ENCODE assay signal across 8 cellular contexts in genomic region chr2:96554293-96555145, GRCh38. TPM values are rescaled to one million over a fixed set of nuclear protein-coding genes. Genes with fewer than 3 reads are reported as not detected.
DNase-seq lines count a peak whose midpoint lies in the region; ATAC-seq, FAIRE-seq and TF ChIP-seq lines count a peak whose summit lies in the region.

No MANE protein-coding gene starts in this region.

- peak; percentile 67 for FAIRE-seq in HepG2 (lab: Jason Lieb, UNC)

- H3K4me3 Mint-ChIP-seq in activated CD4-positive, alpha-beta T cell treated with anti-CD3 and anti-CD28 coated beads for 36 hours, result peak overlapping the region; percentile 32
- no peak overlapping the region for H3K4me3 Mint-ChIP-seq in chondrocyte (ENCODE audit: unreplicated experiment)

- no peaks in the 10 kb centered on the region for H3K9me3 Mint-ChIP-seq in activated CD4-positive, alpha-beta T cell treated with anti-CD3 and anti-CD28 coated beads for 36 hours (ENCODE audit: low read depth)
- no peaks in the 10 kb centered on the region for H3K9me3 Mint-ChIP-seq in chondrocyte (ENCODE audit: low read depth)

- BruUV-seq in HepG2 (replicated peaks; lab: Mats Ljungman, UMichigan), result no TSS peak

- peak in 11 of 14 donors; percentile 10 to 71 (median 24) for DNase-seq in C1 segment of cervical spinal cord (lab: John Stamatoyannopoulos, UW)
- DNase-seq in GM19238 (ENCODE audit: insufficient read length, low spot score), result peak; percentile 63
- peak; percentile 54 for DNase-seq in NCI-H1694 treated with DMSO at 0.1 percent for 48 hours (lab: John Stamatoyannopoulos, UW)
- peak; percentile 86 for DNase-seq in activated CD4-positive, alpha-beta T cell treated with anti-CD3 and anti-CD28 coated beads for 36 hours
- DNase-seq in chondrocyte (ENCODE audit: low spot score), result peak; percentile 81
- DNase-seq in HepG2 (ENCODE audit: low spot score), result peak; percentile 44
- peak in 2 of 3 experiments; percentile 44 to 53 for DNase-seq in stimulated activated CD4-positive, alpha-beta T cell treated with anti-CD3 and anti-CD28 coated beads, TNF-alpha, amount 100 ng/mL, for 4 hours (ENCODE audit: low read depth in 3 of 3)
- no peak for DNase-seq in NCI-H2107 (lab: John Stamatoyannopoulos, UW)

- H4K20me1 ChIP-seq in HepG2 (ENCODE audit: insufficient read depth, low read length), result no peaks in the 10 kb centered on the region

- H3K4me2 ChIP-seq in HepG2 (ENCODE audit: low read depth, low read length), result peak overlapping the region; percentile 95

- peak; percentile 42 for ATAC-seq in activated CD4-positive, alpha-beta T cell treated with anti-CD3 and anti-CD28 coated beads for 36 hours
- ATAC-seq in HepG2, result peak; percentile 31

- TF ChIP-seq RAD21 in HepG2 (CRISPR knock-in tag; IDR thresholded peaks at IDR 0.05), result peak; percentile 87

- WGBS in HepG2 (ENCODE audit: low lambda C conversion rate), result 60% methylated on average over 29 of the region's 35 CpGs

- no peak for TF ChIP-seq POLR2A in HepG2 (IDR thresholded peaks at IDR 0.05; ENCODE audit: insufficient read depth in 1 of 2, low read depth in 2 of 2, low read length in 2 of 2)

- H3K27ac ChIP-seq in HepG2 (ENCODE audit: extremely low read length, insufficient read depth, low read length), result no peak overlapping the region

- no peak for TF ChIP-seq EP300 in HepG2 (IDR thresholded peaks at IDR 0.05; ENCODE audit: low read depth in 2 of 2, low read length in 2 of 2)
- peak; percentile 29; the same call in 1 of the 2 replicates for TF ChIP-seq EP300 in HepG2 (CRISPR knock-in tag; IDR thresholded peaks at IDR 0.05; ENCODE audit: borderline replicate concordance)

- POLR2A ChIA-PET in activated CD4-positive, alpha-beta T cell treated with anti-CD3 and anti-CD28 coated beads for 36 hours (lab: Charles Lee), result interaction anchor here (0.5 to 6.5 kb wide), 11 partner anchors 10 to 350 kb away, joined by 3 to 58 read pairs (median 5); partner anchors contain the start of gene ARID5A
- POLR2A ChIA-PET in HepG2 (lab: Yijun Ruan, JAX), result interaction anchor here (1.0 to 1.6 kb wide), 3 partner anchors 83 to 346 kb away, joined by 3 to 4 read pairs (median 3); partner anchors contain the start of genes CNNM3 and STARD7

- intact Hi-C loops in activated CD4-positive, alpha-beta T cell treated with anti-CD3 and anti-CD28 coated beads for 36 hours (cut with DNase I, micrococcal nuclease), result loop anchor here (1.0 to 5.0 kb wide), 7 partner anchors 15 to 147 kb away; no protein-coding TSS in a partner anchor
- intact Hi-C loops in HepG2 (cut with micrococcal nuclease; ENCODE audit: unreplicated experiment), result loop anchor here (1.0 to 5.0 kb wide), 3 partner anchors 48 to 406 kb away; no protein-coding TSS in a partner anchor

- TF ChIP-seq CTCF in chondrocyte (IDR thresholded peaks at IDR 0.05), result peak; percentile 97
- peak; percentile 97 for TF ChIP-seq CTCF in HepG2 (CRISPR knock-in tag; IDR thresholded peaks at IDR 0.05)

- CTCF ChIA-PET in activated CD4-positive, alpha-beta T cell treated with anti-CD3 and anti-CD28 coated beads for 36 hours (lab: Charles Lee), result interaction anchor here (0.5 to 6.8 kb wide), 30 partner anchors 12 to 249 kb away, joined by 3 to 95 read pairs (median 4); partner anchors contain the start of genes ARID5A and SNRNP200
- CTCF ChIA-PET in HepG2 (lab: Yijun Ruan, JAX; ENCODE audit: low intra/inter-chr PET ratio, low total read pairs), result no interaction called here

- H3K79me2 ChIP-seq in HepG2 (ENCODE audit: insufficient read depth, low read length), result no peaks in the 10 kb centered on the region

- peak overlapping the region; percentile 25 to 67 (median 29); a peak in 3 of 6 replicates for H3K4me3 ChIP-seq in HepG2 (replicated peaks in 1 of 3; ENCODE audit: insufficient read depth in 1 of 3, low read depth in 2 of 3, low read length in 3 of 3)

- H3K36me3 Mint-ChIP-seq in activated CD4-positive, alpha-beta T cell treated with anti-CD3 and anti-CD28 coated beads for 36 hours (ENCODE audit: low read depth), result peaks cover 17% of the 10 kb centered on the region
- peaks cover 2% of the 10 kb centered on the region for H3K36me3 Mint-ChIP-seq in chondrocyte (ENCODE audit: low read depth)

- H3K4me1 Mint-ChIP-seq in activated CD4-positive, alpha-beta T cell treated with anti-CD3 and anti-CD28 coated beads for 36 hours, result peaks cover 29% of the 10 kb centered on the region
- H3K4me1 Mint-ChIP-seq in chondrocyte (ENCODE audit: low read depth), result peaks cover 5% of the 10 kb centered on the region

- H3K27ac Mint-ChIP-seq in activated CD4-positive, alpha-beta T cell treated with anti-CD3 and anti-CD28 coated beads for 36 hours, result peak overlapping the region; percentile 75
- H3K27ac Mint-ChIP-seq in chondrocyte (ENCODE audit: unreplicated experiment), result no peak overlapping the region

- peaks cover 69% of the 10 kb centered on the region for H3K4me1 ChIP-seq in HepG2 (ENCODE audit: insufficient read depth, low read length)

- no peaks in the 10 kb centered on the region for H3K9me3 ChIP-seq in HepG2 (ENCODE audit: low read length)

- peak overlapping the region; percentile 22; the same call in 1 of the 2 replicates for H3K9ac ChIP-seq in HepG2 (ENCODE audit: insufficient read depth, low read depth, low read length)

- no peaks in the 10 kb centered on the region for H3K36me3 ChIP-seq in HepG2 (replicated peaks in 1 of 2; ENCODE audit: control insufficient read depth in 1 of 2, insufficient read depth in 2 of 2, low read length in 2 of 2)

- H2AFZ ChIP-seq in HepG2 (ENCODE audit: low read length), result no peak overlapping the region

- H3K27me3 Mint-ChIP-seq in activated CD4-positive, alpha-beta T cell treated with anti-CD3 and anti-CD28 coated beads for 36 hours, result no peaks in the 10 kb centered on the region
- H3K27me3 Mint-ChIP-seq in chondrocyte (ENCODE audit: low read depth), result no peaks in the 10 kb centered on the region

- in situ Hi-C loops in HepG2 (cut with HindIII; ENCODE audit: extremely low pct_ligation_motif_present, low pct_unique_long_range_greater_than_20kb), result no loop called here

- H3K27me3 ChIP-seq in HepG2 (ENCODE audit: control insufficient read depth in 1 of 2, insufficient read depth in 2 of 2, low read length in 2 of 2), result no peaks in the 10 kb centered on the region

RNA-seq across cellular contexts. Expression of gene ARID5A, which starts 18.0 kb away (rescaled TPM):
- 100 to 1,000 TPM; 179 to 191 TPM for total RNA-seq in activated CD4-positive, alpha-beta T cell treated with anti-CD3 and anti-CD28 coated beads for 36 hours
- total RNA-seq in chondrocyte (7.5 to 14.4 TPM (median 12.9 TPM) in 3 replicates), HepG2 (2016; rRNA removed; fragmentation: Illumina TruSeq; extraction: Trizol) (8.0 and 9.5 TPM in 2 replicates)
- 2.9 and 3.5 TPM in 2 replicates for total RNA-seq in HepG2 (2016; cell fraction: cytosol; rRNA removed; fragmentation: Illumina TruSeq; extraction: Trizol; ENCODE audit: low read depth)
- total RNA-seq in HepG2 (2016; cell fraction: insoluble cytoplasmic fraction; rRNA removed; fragmentation: Illumina TruSeq; extraction: Trizol), result 8.1 and 9.8 TPM in 2 replicates
- total RNA-seq in HepG2 (2016; cell fraction: membrane; rRNA removed; fragmentation: Illumina TruSeq; extraction: Trizol), result 6.9 and 8.7 TPM in 2 replicates
- total RNA-seq in HepG2 (2016; cell fraction: nucleus; rRNA removed; fragmentation: Illumina TruSeq; extraction: Trizol), result 7.0 and 7.5 TPM in 2 replicates
- polyA plus RNA-seq in HepG2 (2011; rRNA removed), result 6.0 and 7.4 TPM in 2 replicates
- 3.4 and 7.0 TPM in 2 replicates for polyA plus RNA-seq in HepG2 (2011; cell fraction: cytosol; rRNA removed)
- 11.9 and 13.3 TPM in 2 replicates for polyA plus RNA-seq in HepG2 (2011; cell fraction: nucleus; rRNA removed)
- 4.7 and 5.3 TPM in 2 replicates for polyA plus RNA-seq in HepG2 (2012)
- 3.1 and 4.1 TPM in 2 replicates for polyA plus RNA-seq in HepG2 (2016; cell fraction: cytosol; fragmentation: Illumina TruSeq; extraction: Trizol; ENCODE audit: low read depth)
- polyA plus RNA-seq in HepG2 (2016; cell fraction: insoluble cytoplasmic fraction; fragmentation: Illumina TruSeq; extraction: Trizol; ENCODE audit: low read depth), result 9.9 and 12.2 TPM in 2 replicates
- 6.1 and 8.5 TPM in 2 replicates for polyA plus RNA-seq in HepG2 (2016; cell fraction: membrane; fragmentation: Illumina TruSeq; extraction: Trizol; ENCODE audit: low read depth)
- 12.7 and 13.7 TPM in 2 replicates for polyA plus RNA-seq in HepG2 (2016; cell fraction: nucleus; fragmentation: Illumina TruSeq; extraction: Trizol; ENCODE audit: insufficient read depth, low read depth)
- 1.4 and 6.4 TPM in 2 replicates for polyA minus RNA-seq in HepG2 (2011; rRNA and poly(A)+ RNA removed; ENCODE audit: low replicate concordance)
- 3.0 and 4.0 TPM in 2 replicates for polyA minus RNA-seq in HepG2 (2011; cell fraction: cytosol; rRNA and poly(A)+ RNA removed)
- 3.2 and 4.2 TPM in 2 replicates for polyA minus RNA-seq in HepG2 (2011; cell fraction: nucleus; rRNA and poly(A)+ RNA removed)

RNA-seq across cellular contexts. Expression of gene NEURL3, which starts 49.4 kb away (rescaled TPM):
- total RNA-seq in activated CD4-positive, alpha-beta T cell treated with anti-CD3 and anti-CD28 coated beads for 36 hours, result under 1 TPM; 0.33 to 0.41 TPM
- total RNA-seq in chondrocyte (not detected in 3 replicates), HepG2 (2016; rRNA removed; fragmentation: Illumina TruSeq; extraction: Trizol) (0.74 and 1.2 TPM in 2 replicates)
- 0.20 and 0.53 TPM in 2 replicates for total RNA-seq in HepG2 (2016; cell fraction: cytosol; rRNA removed; fragmentation: Illumina TruSeq; extraction: Trizol; ENCODE audit: low read depth)
- total RNA-seq in HepG2 (2016; cell fraction: insoluble cytoplasmic fraction; rRNA removed; fragmentation: Illumina TruSeq; extraction: Trizol), result 0.73 and 1.4 TPM in 2 replicates
- 0.34 and 0.48 TPM in 2 replicates for total RNA-seq in HepG2 (2016; cell fraction: membrane; rRNA removed; fragmentation: Illumina TruSeq; extraction: Trizol)
- 0.62 and 0.63 TPM in 2 replicates for total RNA-seq in HepG2 (2016; cell fraction: nucleus; rRNA removed; fragmentation: Illumina TruSeq; extraction: Trizol)
- polyA plus RNA-seq in HepG2 (2011; rRNA removed), result 0.16 and 0.48 TPM in 2 replicates
- 0.41 and 0.48 TPM in 2 replicates for polyA plus RNA-seq in HepG2 (2011; cell fraction: cytosol; rRNA removed)
- 0.37 and 0.74 TPM in 2 replicates for polyA plus RNA-seq in HepG2 (2011; cell fraction: nucleus; rRNA removed)
- 0.28 TPM in 1 of 2 replicates, not detected in the other for polyA plus RNA-seq in HepG2 (2012)
- 0.16 and 0.27 TPM in 2 replicates for polyA plus RNA-seq in HepG2 (2016; cell fraction: cytosol; fragmentation: Illumina TruSeq; extraction: Trizol; ENCODE audit: low read depth)
- 0.81 and 0.88 TPM in 2 replicates for polyA plus RNA-seq in HepG2 (2016; cell fraction: insoluble cytoplasmic fraction; fragmentation: Illumina TruSeq; extraction: Trizol; ENCODE audit: low read depth)
- polyA plus RNA-seq in HepG2 (2016; cell fraction: membrane; fragmentation: Illumina TruSeq; extraction: Trizol; ENCODE audit: low read depth), result 0.49 and 0.50 TPM in 2 replicates
- polyA plus RNA-seq in HepG2 (2016; cell fraction: nucleus; fragmentation: Illumina TruSeq; extraction: Trizol; ENCODE audit: insufficient read depth, low read depth), result 1.3 and 1.5 TPM in 2 replicates
- polyA minus RNA-seq in HepG2 (2011; rRNA and poly(A)+ RNA removed; ENCODE audit: low replicate concordance), result not detected in 2 replicates
- polyA minus RNA-seq in HepG2 (2011; cell fraction: cytosol; rRNA and poly(A)+ RNA removed), result not detected in 2 replicates
- polyA minus RNA-seq in HepG2 (2011; cell fraction: nucleus; rRNA and poly(A)+ RNA removed), result not detected in 2 replicates

Comparison
In these comparisons a context has a peak if more than half of its experiments do, and no peak if none do; other contexts are left out.
1. RNA of gene ARID5A, which starts 18.0 kb away (total RNA-seq): 179 to 191 TPM in activated CD4-positive, alpha-beta T cell treated with anti-CD3 and anti-CD28 coated beads for 36 hours; 7.5 to 14.4 TPM in chondrocyte and 2.9 to 9.8 TPM in HepG2; every median in the first group is over 10 times any median in the second.